1 cellular context compared by ENCODE assay signal in the genomic region with DNA sequence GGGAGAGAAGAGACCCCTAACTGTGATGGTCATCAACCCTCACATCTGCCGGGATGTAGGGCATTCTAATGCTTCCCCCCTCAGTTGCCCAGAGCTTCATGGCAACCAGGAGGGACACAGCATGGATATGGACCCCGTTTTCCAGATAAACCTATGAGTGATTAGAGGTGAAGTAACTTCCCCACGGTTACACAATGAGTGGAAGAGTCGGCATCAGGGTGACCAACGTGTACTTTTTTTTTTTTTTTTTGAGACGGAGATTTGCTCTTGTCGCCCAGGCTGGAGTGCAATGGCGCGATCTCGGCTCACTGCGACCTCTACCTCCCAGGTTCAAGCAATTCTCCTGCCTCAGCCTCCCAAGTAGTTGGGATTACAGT.
TF ChIP-seq lines count a peak whose summit lies in the region.

No MANE protein-coding gene starts in this region.

TF ChIP-seq in WTC11, 78 proteins besides CTCF, POLR2A, EP300 and RAD21 (continued from another document):
- TF ChIP-seq PRDM15 (CRISPR knock-in tag; IDR thresholded peaks at IDR 0.05), result no peak
